In genomic region chr11:43880640-43881159, GRCh38 we compare ENCODE assay signal across 1 cellular context.
TF ChIP-seq lines count a peak whose summit lies in the region.

TSS of gene ALKBH3 (plus strand) at chr11:43880831. CDS start at chr11:43882653, 1,822 bp downstream.

TF ChIP-seq in WTC11, 78 proteins besides CTCF, POLR2A, EP300 and RAD21 (continued from another document):
- peak; percentile 86; the same call in 1 of the 2 replicates for TF ChIP-seq ZNF532 (CRISPR knock-in tag; IDR thresholded peaks at IDR 0.05; ENCODE audit: borderline replicate concordance)
- TF ChIP-seq ATF1 (CRISPR knock-in tag; IDR thresholded peaks at IDR 0.05), result no peak
- TF ChIP-seq ZNF232 (CRISPR knock-in tag; IDR thresholded peaks at IDR 0.05), result no peak
- no peak for TF ChIP-seq CBFB (CRISPR knock-in tag; IDR thresholded peaks at IDR 0.05; ENCODE audit: low read depth)
- no peak for TF ChIP-seq AR (CRISPR knock-in tag; IDR thresholded peaks at IDR 0.05)
- TF ChIP-seq SP1 (CRISPR knock-in tag; conservative IDR thresholded peaks at IDR 0.05), result peak; percentile 70
- TF ChIP-seq ZNF281 (CRISPR knock-in tag; IDR thresholded peaks at IDR 0.05), result no peak
- TF ChIP-seq FOXK1 (CRISPR knock-in tag; IDR thresholded peaks at IDR 0.05), result peak; percentile 85
- peak; percentile 57; the same call in 1 of the 2 replicates for TF ChIP-seq ZNF423 (CRISPR knock-in tag; IDR thresholded peaks at IDR 0.05)
- TF ChIP-seq GTF2I (CRISPR knock-in tag; conservative IDR thresholded peaks at IDR 0.05), result peak; percentile 66
- no peak; the same call in 1 of the 2 replicates for TF ChIP-seq FOXP1 (CRISPR knock-in tag; IDR thresholded peaks at IDR 0.05; ENCODE audit: borderline replicate concordance)
- TF ChIP-seq TCF7 (CRISPR knock-in tag; IDR thresholded peaks at IDR 0.05; ENCODE audit: low read depth), result no peak
- TF ChIP-seq PRDM15 (CRISPR knock-in tag; IDR thresholded peaks at IDR 0.05), result no peak
- no peak for TF ChIP-seq ESRRA (CRISPR knock-in tag; IDR thresholded peaks at IDR 0.05; ENCODE audit: borderline replicate concordance)
- no peak for TF ChIP-seq ZNF512 (CRISPR knock-in tag; IDR thresholded peaks at IDR 0.05; ENCODE audit: borderline replicate concordance)
- no peak for TF ChIP-seq NR1H2 (CRISPR knock-in tag; IDR thresholded peaks at IDR 0.05)
- TF ChIP-seq USF2 (CRISPR knock-in tag; IDR thresholded peaks at IDR 0.05), result no peak
- TF ChIP-seq TP53 (CRISPR knock-in tag; IDR thresholded peaks at IDR 0.05), result no peak
- TF ChIP-seq MXD4 (CRISPR knock-in tag; IDR thresholded peaks at IDR 0.05; ENCODE audit: borderline replicate concordance), result peak; percentile 69; the same call in 1 of the 2 replicates
- 0 out of 2 replicates have a peak, but pooled peaks have one; percentile 20 for TF ChIP-seq E2F1 (CRISPR knock-in tag; IDR thresholded peaks at IDR 0.05)
- TF ChIP-seq MLX (CRISPR knock-in tag; IDR thresholded peaks at IDR 0.05), result no peak
- no peak for TF ChIP-seq PREB (CRISPR knock-in tag; IDR thresholded peaks at IDR 0.05; ENCODE audit: borderline replicate concordance)
- TF ChIP-seq OVOL2 (CRISPR knock-in tag; IDR thresholded peaks at IDR 0.05; ENCODE audit: borderline replicate concordance), result peak; percentile 73; the same call in 1 of the 2 replicates
- peak; percentile 92 for TF ChIP-seq NFYB (CRISPR knock-in tag; conservative IDR thresholded peaks at IDR 0.05; ENCODE audit: low read depth)
- TF ChIP-seq ZNF416 (CRISPR knock-in tag; IDR thresholded peaks at IDR 0.05), result peak; percentile 86
- no peak for TF ChIP-seq ZNF121 (CRISPR knock-in tag; IDR thresholded peaks at IDR 0.05)
- TF ChIP-seq TEAD1 (CRISPR knock-in tag; IDR thresholded peaks at IDR 0.05), result peak; percentile 88
TF ChIP-seq in WTC11: peak in this region for 24.
